Comparison of ENCODE assay signal across 7 cellular contexts in genomic region chr18:4582677-4583076, GRCh38.
"Had no signal": no experiment of that assay in that cellular context is flagged by ENCODE, and none has a peak within 500 bp of the region (broad histone marks: within the 10 kb centered on the region; RNA-seq: fewer than 3 reads in every experiment).

No MANE protein-coding gene starts in this region.

- H3K27ac ChIP-seq: HL-60 had no signal

- H3K36me3 Mint-ChIP-seq: IgD-negative memory B cell had no signal

- H3K27ac Mint-ChIP-seq: IgD-negative memory B cell had no signal

- FAIRE-seq: HTR-8/SVneo, K562 had no signal

- H3K4me3 ChIP-seq: K562 had no signal

- H3K27me3 Mint-ChIP-seq: IgD-negative memory B cell had no signal

- ATAC-seq: K562 had no signal

- DNase-seq: IMR-90, KBM-7, KG1 had no signal

- H3K4me1 Mint-ChIP-seq: IgD-negative memory B cell had no signal

- H3K4me3 Mint-ChIP-seq: IgD-negative memory B cell had no signal
